In genomic region chr7:124765401-124766352, GRCh38 we compare ENCODE assay signal across 2 cellular contexts.
TF ChIP-seq lines count a peak whose summit lies in the region.

A gene with protein sequence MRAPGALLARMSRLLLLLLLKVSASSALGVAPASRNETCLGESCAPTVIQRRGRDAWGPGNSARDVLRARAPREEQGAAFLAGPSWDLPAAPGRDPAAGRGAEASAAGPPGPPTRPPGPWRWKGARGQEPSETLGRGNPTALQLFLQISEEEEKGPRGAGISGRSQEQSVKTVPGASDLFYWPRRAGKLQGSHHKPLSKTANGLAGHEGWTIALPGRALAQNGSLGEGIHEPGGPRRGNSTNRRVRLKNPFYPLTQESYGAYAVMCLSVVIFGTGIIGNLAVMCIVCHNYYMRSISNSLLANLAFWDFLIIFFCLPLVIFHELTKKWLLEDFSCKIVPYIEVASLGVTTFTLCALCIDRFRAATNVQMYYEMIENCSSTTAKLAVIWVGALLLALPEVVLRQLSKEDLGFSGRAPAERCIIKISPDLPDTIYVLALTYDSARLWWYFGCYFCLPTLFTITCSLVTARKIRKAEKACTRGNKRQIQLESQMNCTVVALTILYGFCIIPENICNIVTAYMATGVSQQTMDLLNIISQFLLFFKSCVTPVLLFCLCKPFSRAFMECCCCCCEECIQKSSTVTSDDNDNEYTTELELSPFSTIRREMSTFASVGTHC (minus strand): TSS chr7:124765792. CDS start chr7:124764976, 816 bp downstream.

TF ChIP-seq in liver, 16 proteins besides CTCF, POLR2A, EP300 and RAD21 (continued from another document):
- TF ChIP-seq, protein P1, sequence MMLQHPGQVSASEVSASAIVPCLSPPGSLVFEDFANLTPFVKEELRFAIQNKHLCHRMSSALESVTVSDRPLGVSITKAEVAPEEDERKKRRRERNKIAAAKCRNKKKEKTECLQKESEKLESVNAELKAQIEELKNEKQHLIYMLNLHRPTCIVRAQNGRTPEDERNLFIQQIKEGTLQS (IDR thresholded peaks at IDR 0.05): no peak
- peak; percentile 19 for TF ChIP-seq SP1 (IDR thresholded peaks at IDR 0.05)
- TF ChIP-seq RXRA (IDR thresholded peaks at IDR 0.05): no peak
- peak; percentile 40 for TF ChIP-seq REST (IDR thresholded peaks at IDR 0.05)
- TF ChIP-seq EGR1 (IDR thresholded peaks at IDR 0.05; ENCODE audit: low read depth in 2 of 2): peak; percentile 17 to 65
- TF ChIP-seq TAF1 (conservative IDR thresholded peaks at IDR 0.05): peak; percentile 80
TF ChIP-seq in liver: peak in this region for 4.

TF ChIP-seq in HepG2, 621 proteins besides CTCF, POLR2A, EP300 and RAD21 (continued from another document):
- TF ChIP-seq, protein P2, sequence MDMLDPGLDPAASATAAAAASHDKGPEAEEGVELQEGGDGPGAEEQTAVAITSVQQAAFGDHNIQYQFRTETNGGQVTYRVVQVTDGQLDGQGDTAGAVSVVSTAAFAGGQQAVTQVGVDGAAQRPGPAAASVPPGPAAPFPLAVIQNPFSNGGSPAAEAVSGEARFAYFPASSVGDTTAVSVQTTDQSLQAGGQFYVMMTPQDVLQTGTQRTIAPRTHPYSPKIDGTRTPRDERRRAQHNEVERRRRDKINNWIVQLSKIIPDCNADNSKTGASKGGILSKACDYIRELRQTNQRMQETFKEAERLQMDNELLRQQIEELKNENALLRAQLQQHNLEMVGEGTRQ (IDR thresholded peaks at IDR 0.05; ENCODE audit: low read depth, low read length): no peak
- TF ChIP-seq, protein P2 (CRISPR knock-in tag; IDR thresholded peaks at IDR 0.05; ENCODE audit: borderline replicate concordance): no peak
- TF ChIP-seq ARNTL (CRISPR knock-in tag; IDR thresholded peaks at IDR 0.05): no peak
- no peak for TF ChIP-seq ARNT2 (CRISPR knock-in tag; IDR thresholded peaks at IDR 0.05; ENCODE audit: low read depth)
- TF ChIP-seq, protein P3, sequence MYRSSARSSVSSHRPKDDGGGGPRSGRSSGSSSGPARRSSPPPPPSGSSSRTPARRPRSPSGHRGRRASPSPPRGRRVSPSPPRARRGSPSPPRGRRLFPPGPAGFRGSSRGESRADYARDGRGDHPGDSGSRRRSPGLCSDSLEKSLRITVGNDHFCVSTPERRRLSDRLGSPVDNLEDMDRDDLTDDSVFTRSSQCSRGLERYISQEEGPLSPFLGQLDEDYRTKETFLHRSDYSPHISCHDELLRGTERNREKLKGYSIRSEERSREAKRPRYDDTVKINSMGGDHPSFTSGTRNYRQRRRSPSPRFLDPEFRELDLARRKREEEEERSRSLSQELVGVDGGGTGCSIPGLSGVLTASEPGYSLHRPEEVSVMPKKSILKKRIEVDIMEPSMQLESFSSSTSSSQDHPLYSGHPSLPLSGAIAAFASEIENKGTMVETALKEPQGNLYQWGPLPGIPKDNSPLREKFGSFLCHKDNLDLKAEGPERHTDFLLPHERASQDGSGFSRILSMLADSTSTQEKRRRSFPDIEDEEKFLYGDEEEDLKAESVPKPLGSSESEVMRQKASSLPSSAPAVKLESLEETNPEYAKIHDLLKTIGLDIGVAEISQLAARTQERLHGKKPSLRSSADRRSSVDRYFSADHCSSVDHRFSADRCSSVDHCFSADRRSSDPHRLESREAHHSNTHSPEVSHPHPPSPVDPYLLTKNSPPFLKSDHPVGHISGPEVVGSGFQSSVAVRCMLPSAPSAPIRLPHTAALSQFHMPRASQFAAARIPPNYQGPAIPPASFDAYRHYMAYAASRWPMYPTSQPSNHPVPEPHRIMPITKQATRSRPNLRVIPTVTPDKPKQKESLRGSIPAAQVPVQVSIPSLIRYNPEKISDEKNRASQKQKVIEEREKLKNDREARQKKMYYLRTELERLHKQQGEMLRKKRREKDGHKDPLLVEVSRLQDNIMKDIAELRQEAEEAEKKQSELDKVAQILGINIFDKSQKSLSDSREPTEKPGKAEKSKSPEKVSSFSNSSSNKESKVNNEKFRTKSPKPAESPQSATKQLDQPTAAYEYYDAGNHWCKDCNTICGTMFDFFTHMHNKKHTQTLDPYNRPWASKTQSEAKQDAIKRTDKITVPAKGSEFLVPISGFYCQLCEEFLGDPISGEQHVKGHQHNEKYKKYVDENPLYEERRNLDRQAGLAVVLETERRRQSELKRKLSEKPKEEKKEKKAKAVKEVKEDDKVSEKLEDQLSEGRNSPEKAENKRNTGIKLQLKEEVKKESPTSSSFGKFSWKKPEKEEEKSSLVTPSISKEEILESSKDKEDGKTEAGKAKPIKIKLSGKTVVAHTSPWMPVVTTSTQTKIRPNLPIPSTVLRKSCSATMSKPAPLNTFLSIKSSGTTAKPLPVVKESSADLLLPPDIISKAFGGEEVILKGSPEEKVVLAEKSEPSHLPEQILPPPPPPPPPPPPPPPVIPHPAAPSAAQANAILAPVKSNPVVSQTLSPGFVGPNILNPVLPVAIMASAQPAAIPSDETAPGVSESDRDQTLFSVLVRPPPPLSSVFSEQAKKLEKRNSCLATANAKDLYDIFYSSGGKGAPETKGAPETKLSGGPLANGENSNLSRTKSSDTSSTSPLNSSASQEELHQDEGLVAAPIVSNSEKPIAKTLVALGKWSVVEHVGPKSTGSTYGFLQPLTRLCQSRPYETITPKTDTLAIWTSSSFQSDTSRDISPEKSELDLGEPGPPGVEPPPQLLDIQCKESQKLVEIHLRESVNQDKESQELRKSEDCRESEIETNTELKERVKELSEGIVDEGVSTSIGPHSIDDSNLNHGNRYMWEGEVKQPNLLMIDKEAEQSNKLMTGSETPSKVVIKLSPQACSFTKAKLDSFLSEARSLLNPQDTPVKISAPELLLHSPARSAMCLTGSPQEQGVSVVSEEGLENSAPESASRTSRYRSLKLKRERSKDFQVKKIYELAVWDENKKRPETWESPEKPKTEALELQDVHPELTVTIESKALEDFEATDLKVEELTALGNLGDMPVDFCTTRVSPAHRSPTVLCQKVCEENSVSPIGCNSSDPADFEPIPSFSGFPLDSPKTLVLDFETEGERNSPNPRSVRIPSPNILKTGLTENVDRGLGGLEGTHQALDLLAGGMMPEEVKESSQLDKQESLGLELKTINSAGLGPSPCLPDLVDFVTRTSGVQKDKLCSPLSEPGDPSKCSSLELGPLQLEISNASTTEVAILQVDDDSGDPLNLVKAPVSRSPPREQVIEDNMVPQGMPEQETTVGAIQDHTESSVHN (CRISPR knock-in tag; IDR thresholded peaks at IDR 0.05): no peak
- TF ChIP-seq FOSL2 (CRISPR knock-in tag; IDR thresholded peaks at IDR 0.05): no peak
- TF ChIP-seq, protein P4, sequence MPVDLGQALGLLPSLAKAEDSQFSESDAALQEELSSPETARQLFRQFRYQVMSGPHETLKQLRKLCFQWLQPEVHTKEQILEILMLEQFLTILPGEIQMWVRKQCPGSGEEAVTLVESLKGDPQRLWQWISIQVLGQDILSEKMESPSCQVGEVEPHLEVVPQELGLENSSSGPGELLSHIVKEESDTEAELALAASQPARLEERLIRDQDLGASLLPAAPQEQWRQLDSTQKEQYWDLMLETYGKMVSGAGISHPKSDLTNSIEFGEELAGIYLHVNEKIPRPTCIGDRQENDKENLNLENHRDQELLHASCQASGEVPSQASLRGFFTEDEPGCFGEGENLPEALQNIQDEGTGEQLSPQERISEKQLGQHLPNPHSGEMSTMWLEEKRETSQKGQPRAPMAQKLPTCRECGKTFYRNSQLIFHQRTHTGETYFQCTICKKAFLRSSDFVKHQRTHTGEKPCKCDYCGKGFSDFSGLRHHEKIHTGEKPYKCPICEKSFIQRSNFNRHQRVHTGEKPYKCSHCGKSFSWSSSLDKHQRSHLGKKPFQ (CRISPR knock-in tag; IDR thresholded peaks at IDR 0.05; ENCODE audit: insufficient replicate concordance): no peak
- no peak for TF ChIP-seq ZBTB7A (CRISPR knock-in tag; IDR thresholded peaks at IDR 0.05)
- no peak for TF ChIP-seq POGZ (CRISPR knock-in tag; IDR thresholded peaks at IDR 0.05)
- no peak for TF ChIP-seq MEIS1 (CRISPR knock-in tag; IDR thresholded peaks at IDR 0.05; ENCODE audit: borderline replicate concordance)
- TF ChIP-seq NRL (CRISPR knock-in tag; IDR thresholded peaks at IDR 0.05; ENCODE audit: borderline replicate concordance): no peak
- no peak for TF ChIP-seq TRIM24 (CRISPR knock-in tag; IDR thresholded peaks at IDR 0.05)
